21 cellular contexts compared by ENCODE assay signal in the genomic region with DNA sequence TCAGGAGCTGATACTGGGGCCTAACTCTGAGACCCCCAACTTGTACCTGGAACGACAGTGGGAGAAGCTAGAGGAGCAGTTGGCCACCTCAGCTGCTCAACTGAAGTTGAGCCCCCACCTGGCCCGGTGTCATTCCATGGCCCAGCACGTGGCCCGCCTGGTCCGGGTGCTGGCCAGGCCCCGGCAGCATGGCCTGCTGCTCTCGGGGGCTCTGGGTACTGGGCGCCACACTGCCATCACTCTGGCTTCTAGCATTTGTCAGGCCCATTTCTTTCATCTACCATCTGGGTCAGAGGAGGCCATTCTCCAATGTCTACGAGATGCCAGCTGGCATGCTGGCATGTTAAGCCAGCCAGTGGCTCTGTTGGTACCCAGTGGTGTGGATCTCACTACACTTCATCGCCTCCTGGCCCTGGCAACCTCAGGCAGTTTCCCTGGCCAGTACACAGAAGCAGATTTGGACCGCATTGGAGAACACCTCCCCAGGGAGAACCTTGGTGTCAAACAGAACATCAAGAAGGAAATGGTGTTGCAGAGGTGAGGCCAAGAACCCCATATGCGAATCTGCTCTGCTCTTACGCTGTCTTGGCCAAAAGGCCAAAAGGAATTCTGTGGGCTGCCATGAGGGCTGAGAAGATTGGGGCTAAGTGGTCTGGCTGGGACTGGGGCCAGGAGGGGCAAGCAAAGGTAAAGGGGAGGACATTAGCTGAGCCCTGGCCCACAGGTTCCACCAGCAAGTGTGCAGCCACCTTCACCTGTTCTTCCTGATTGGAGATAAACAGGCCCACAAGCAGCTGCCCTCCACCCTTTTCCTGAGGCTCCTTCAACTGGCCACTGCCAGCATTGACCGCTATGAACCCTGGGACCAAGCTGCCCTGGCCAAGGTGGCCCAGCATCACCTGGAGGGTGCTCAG. TPM values are rescaled to one million over a fixed set of nuclear protein-coding genes. Genes with fewer than 3 reads are reported as not detected.
DNase-seq lines count a peak whose midpoint lies in the region; ATAC-seq and TF ChIP-seq lines count a peak whose summit lies in the region.
"Had no signal": no experiment of that assay in that cellular context is flagged by ENCODE, and none has a peak within 500 bp of the region (broad histone marks: within the 10 kb centered on the region; RNA-seq: fewer than 3 reads in every experiment).

No MANE protein-coding gene starts in this region.

- H3K27ac Mint-ChIP-seq in activated CD8-positive, alpha-beta T cell treated with anti-CD3 and anti-CD28 coated beads, Interleukin-2, amount 10 ng/mL, durations not matched to agents 7 days and 5 days: no peak overlapping the region
- no peak overlapping the region for H3K27ac Mint-ChIP-seq in activated CD8-positive, alpha-beta T cell treated with anti-CD3 and anti-CD28 coated beads for 36 hours
- no peak overlapping the region for H3K27ac Mint-ChIP-seq in stimulated activated naive B cell treated with anti-CD40 and anti-IgM and Interleukin-4, amounts not matched to agents 10 μg/mL and 1 μg/mL and 100 μg/mL, for 72 hours

- peak; percentile 13 for DNase-seq in activated CD8-positive, alpha-beta T cell treated with anti-CD3 and anti-CD28 coated beads, Interleukin-2, amount 10 ng/mL, durations not matched to agents 7 days and 5 days
- DNase-seq in activated CD8-positive, alpha-beta T cell treated with anti-CD3 and anti-CD28 coated beads for 36 hours: no peak
- peak; percentile 78 for DNase-seq in esophagus muscularis mucosa (ENCODE audit: extremely low spot score)
- DNase-seq in lung (ENCODE audit: low spot score): peak; percentile 24
- DNase-seq in stimulated activated naive B cell treated with anti-CD40 and anti-IgM and Interleukin-4, amounts not matched to agents 10 μg/mL and 1 μg/mL and 100 μg/mL, for 72 hours: no peak
- no peak for DNase-seq in tibial artery
- DNase-seq: AML-193; DND-41; GDM1; GOT3; KG1; NCI-H1694 treated with DMSO at 0.1 percent for 48 hours; NCI-H510A; NCI-H748 treated with DMSO at 0.1 percent for 48 hours; NK-92 treated with Interleukin-12 subunit alpha and Interleukin-12 subunit beta, amount 100 ng/mL, for 24 hours; SHP77 had no signal

- no peak for TF ChIP-seq EP300 in esophagus muscularis mucosa (IDR thresholded peaks at IDR 0.05)
- TF ChIP-seq EP300 in gastroesophageal sphincter (IDR thresholded peaks at IDR 0.05): no peak

- H3K27ac ChIP-seq in esophagus muscularis mucosa (replicated peaks in 1 of 4): no peak overlapping the region
- H3K27ac ChIP-seq in lung (ENCODE audit: low read depth in 1 of 2, low read length in 1 of 2): no peak overlapping the region
- H3K27ac ChIP-seq in gastroesophageal sphincter: no peak overlapping the region
- H3K27ac ChIP-seq in tibial artery: no peak overlapping the region
- H3K27ac ChIP-seq: 22Rv1, C4-2B, SK-N-MC had no signal

- H3K27me3 ChIP-seq in esophagus muscularis mucosa (no peaks in the 10 kb centered on the region), lung (ENCODE audit: control insufficient read depth, insufficient read depth) (no peaks in the 10 kb centered on the region), gastroesophageal sphincter (no peaks in the 10 kb centered on the region), tibial artery (no peaks in the 10 kb centered on the region)

- CTCF ChIA-PET in activated CD8-positive, alpha-beta T cell treated with anti-CD3 and anti-CD28 coated beads, Interleukin-2, amount 10 ng/mL, durations not matched to agents 7 days and 5 days (lab: Charles Lee): no interaction called here
- CTCF ChIA-PET in activated CD8-positive, alpha-beta T cell treated with anti-CD3 and anti-CD28 coated beads for 36 hours (lab: Charles Lee): no interaction called here

- POLR2A ChIA-PET in activated CD8-positive, alpha-beta T cell treated with anti-CD3 and anti-CD28 coated beads, Interleukin-2, amount 10 ng/mL, durations not matched to agents 7 days and 5 days (lab: Charles Lee): no interaction called here
- POLR2A ChIA-PET in activated CD8-positive, alpha-beta T cell treated with anti-CD3 and anti-CD28 coated beads for 36 hours (lab: Charles Lee): no interaction called here

- H3K27me3 Mint-ChIP-seq in activated CD8-positive, alpha-beta T cell treated with anti-CD3 and anti-CD28 coated beads, Interleukin-2, amount 10 ng/mL, durations not matched to agents 7 days and 5 days (ENCODE audit: low read depth): no peaks in the 10 kb centered on the region
- H3K27me3 Mint-ChIP-seq in activated CD8-positive, alpha-beta T cell treated with anti-CD3 and anti-CD28 coated beads for 36 hours: no peaks in the 10 kb centered on the region
- no peaks in the 10 kb centered on the region for H3K27me3 Mint-ChIP-seq in stimulated activated naive B cell treated with anti-CD40 and anti-IgM and Interleukin-4, amounts not matched to agents 10 μg/mL and 1 μg/mL and 100 μg/mL, for 72 hours

- H3K4me1 Mint-ChIP-seq in activated CD8-positive, alpha-beta T cell treated with anti-CD3 and anti-CD28 coated beads, Interleukin-2, amount 10 ng/mL, durations not matched to agents 7 days and 5 days (ENCODE audit: low read depth): no peaks in the 10 kb centered on the region
- no peaks in the 10 kb centered on the region for H3K4me1 Mint-ChIP-seq in activated CD8-positive, alpha-beta T cell treated with anti-CD3 and anti-CD28 coated beads for 36 hours (ENCODE audit: low read depth)
- H3K4me1 Mint-ChIP-seq in stimulated activated naive B cell treated with anti-CD40 and anti-IgM and Interleukin-4, amounts not matched to agents 10 μg/mL and 1 μg/mL and 100 μg/mL, for 72 hours: peaks cover 2 to 6% of the 10 kb centered on the region in 2 donors

- H3K36me3 ChIP-seq in esophagus muscularis mucosa (peaks cover 0 to 27% (median 4%) of the 10 kb centered on the region in 4 donors), lung (ENCODE audit: control insufficient read depth in 2 of 2, insufficient read depth in 2 of 2, low read length in 2 of 2) (peaks cover 0 to 5% of the 10 kb centered on the region in 2 donors), gastroesophageal sphincter (peaks cover 0 to 38% of the 10 kb centered on the region in 2 donors), tibial artery (peaks cover 0 to 25% (median 7%) of the 10 kb centered on the region in 3 donors)

- ATAC-seq in activated CD8-positive, alpha-beta T cell treated with anti-CD3 and anti-CD28 coated beads, Interleukin-2, amount 10 ng/mL, durations not matched to agents 7 days and 5 days: no peak
- ATAC-seq in activated CD8-positive, alpha-beta T cell treated with anti-CD3 and anti-CD28 coated beads for 36 hours: no peak
- ATAC-seq in lung (ENCODE audit: insufficient read depth, low FRiP score) (no peak), gastroesophageal sphincter (no peak), HG02884 (IDR thresholded peaks at IDR 0.05; ENCODE audit: unreplicated experiment) (no peak)
- no peak for ATAC-seq in stimulated activated naive B cell treated with anti-CD40 and anti-IgM and Interleukin-4, amounts not matched to agents 10 μg/mL and 1 μg/mL and 100 μg/mL, for 72 hours (replicated peaks)

- H3K9me3 ChIP-seq in esophagus muscularis mucosa: no peaks in the 10 kb centered on the region
- no peaks in the 10 kb centered on the region for H3K9me3 ChIP-seq in lung (ENCODE audit: control insufficient read depth in 2 of 2, insufficient read depth in 1 of 2, low read length in 1 of 2)
- no peaks in the 10 kb centered on the region for H3K9me3 ChIP-seq in gastroesophageal sphincter
- H3K9me3 ChIP-seq in tibial artery: no peaks in the 10 kb centered on the region

- no peak for TF ChIP-seq CTCF in activated CD8-positive, alpha-beta T cell treated with anti-CD3 and anti-CD28 coated beads for 36 hours (IDR thresholded peaks at IDR 0.05)
- no peak for TF ChIP-seq CTCF in esophagus muscularis mucosa (IDR thresholded peaks at IDR 0.05)
- no peak for TF ChIP-seq CTCF in lung (IDR thresholded peaks at IDR 0.05; ENCODE audit: control extremely low read depth, extremely low read depth)
- TF ChIP-seq CTCF in gastroesophageal sphincter (IDR thresholded peaks at IDR 0.05): no peak
- TF ChIP-seq CTCF in tibial artery (IDR thresholded peaks at IDR 0.05): no peak

- no peaks in the 10 kb centered on the region for H3K9me3 Mint-ChIP-seq in activated CD8-positive, alpha-beta T cell treated with anti-CD3 and anti-CD28 coated beads, Interleukin-2, amount 10 ng/mL, durations not matched to agents 7 days and 5 days (ENCODE audit: insufficient read depth)
- H3K9me3 Mint-ChIP-seq in activated CD8-positive, alpha-beta T cell treated with anti-CD3 and anti-CD28 coated beads for 36 hours: no peaks in the 10 kb centered on the region
- no peaks in the 10 kb centered on the region for H3K9me3 Mint-ChIP-seq in stimulated activated naive B cell treated with anti-CD40 and anti-IgM and Interleukin-4, amounts not matched to agents 10 μg/mL and 1 μg/mL and 100 μg/mL, for 72 hours

- H3K4me3 Mint-ChIP-seq in activated CD8-positive, alpha-beta T cell treated with anti-CD3 and anti-CD28 coated beads, Interleukin-2, amount 10 ng/mL, durations not matched to agents 7 days and 5 days: no peak overlapping the region
- H3K4me3 Mint-ChIP-seq in activated CD8-positive, alpha-beta T cell treated with anti-CD3 and anti-CD28 coated beads for 36 hours: no peak overlapping the region
- H3K4me3 Mint-ChIP-seq in stimulated activated naive B cell treated with anti-CD40 and anti-IgM and Interleukin-4, amounts not matched to agents 10 μg/mL and 1 μg/mL and 100 μg/mL, for 72 hours: no peak overlapping the region

- TF ChIP-seq POLR2A in esophagus muscularis mucosa (IDR thresholded peaks at IDR 0.05; ENCODE audit: low read depth) (no peak), gastroesophageal sphincter (IDR thresholded peaks at IDR 0.05) (no peak)

- H3K4me3 ChIP-seq in esophagus muscularis mucosa (no peak overlapping the region), lung (no peak overlapping the region), gastroesophageal sphincter (no peak overlapping the region), tibial artery (no peak overlapping the region)
- H3K4me3 ChIP-seq: SK-N-MC had no signal

- H3K4me1 ChIP-seq in esophagus muscularis mucosa (no peaks in the 10 kb centered on the region), lung (ENCODE audit: control insufficient read depth in 2 of 2, insufficient read depth in 2 of 2, low read length in 2 of 2) (no peaks in the 10 kb centered on the region), gastroesophageal sphincter (no peaks in the 10 kb centered on the region), tibial artery (no peaks in the 10 kb centered on the region)

- 95% methylated on average over 7 of the region's 14 CpGs for WGBS in esophagus muscularis mucosa
- 97% methylated on average over 14 of the region's 14 CpGs for WGBS in lung, 2 donors
- 100% methylated on average over 2 to 4 of the region's 14 CpGs for WGBS in gastroesophageal sphincter (ENCODE audit: low coverage in 1 of 2), 2 donors

- no peaks in the 10 kb centered on the region for H3K36me3 Mint-ChIP-seq in activated CD8-positive, alpha-beta T cell treated with anti-CD3 and anti-CD28 coated beads, Interleukin-2, amount 10 ng/mL, durations not matched to agents 7 days and 5 days (ENCODE audit: low read depth)
- peaks cover 1% of the 10 kb centered on the region for H3K36me3 Mint-ChIP-seq in activated CD8-positive, alpha-beta T cell treated with anti-CD3 and anti-CD28 coated beads for 36 hours (ENCODE audit: low read depth)
- H3K36me3 Mint-ChIP-seq in stimulated activated naive B cell treated with anti-CD40 and anti-IgM and Interleukin-4, amounts not matched to agents 10 μg/mL and 1 μg/mL and 100 μg/mL, for 72 hours: peaks cover 22 to 32% of the 10 kb centered on the region in 2 donors

- intact Hi-C loops in activated CD8-positive, alpha-beta T cell treated with anti-CD3 and anti-CD28 coated beads for 36 hours (cut with micrococcal nuclease): no loop called here
- intact Hi-C loops in esophagus muscularis mucosa (cut with DNase I): no loop called here
- intact Hi-C loops in tibial artery (cut with DNase I; ENCODE audit: low total_unique reads): no loop called here

RNA-seq across cellular contexts. Expression of a gene that starts 45.4 kb away (rescaled TPM):
- total RNA-seq in activated CD8-positive, alpha-beta T cell treated with anti-CD3 and anti-CD28 coated beads, Interleukin-2, amount 10 ng/mL, durations not matched to agents 7 days and 5 days: 10 to 100 TPM; 28.6 to 29.8 TPM
- 10 to 100 TPM; 39.6 to 43.1 TPM for total RNA-seq in activated CD8-positive, alpha-beta T cell treated with anti-CD3 and anti-CD28 coated beads for 36 hours
- total RNA-seq in esophagus muscularis mucosa: 10 to 100 TPM; 12.4 to 34.0 (median 27.0) TPM
- 10 to 100 TPM; 15.0 to 19.1 TPM for total RNA-seq in lung
- 10 to 100 TPM; 16.2 to 17.4 TPM for polyA plus RNA-seq in lung
- 10 to 100 TPM; 25.7 to 32.4 (median 28.1) TPM for total RNA-seq in gastroesophageal sphincter

RNA-seq across cellular contexts. Expression of a gene that starts 45.6 kb away (rescaled TPM):
- total RNA-seq in activated CD8-positive, alpha-beta T cell treated with anti-CD3 and anti-CD28 coated beads, Interleukin-2, amount 10 ng/mL, durations not matched to agents 7 days and 5 days: 100 to 1,000 TPM; 195 to 197 TPM
- 10 to 100 TPM; 70.6 to 71.7 TPM for total RNA-seq in activated CD8-positive, alpha-beta T cell treated with anti-CD3 and anti-CD28 coated beads for 36 hours
- 100 to 1,000 TPM; 481 to 652 (median 606) TPM for total RNA-seq in esophagus muscularis mucosa
- 100 to 1,000 TPM; 134 to 147 TPM for total RNA-seq in lung
- 100 to 1,000 TPM in 1 of 2 donors, 10 to 100 TPM in 1; 91.1 to 138 TPM for polyA plus RNA-seq in lung
- 100 to 1,000 TPM; 395 to 658 (median 466) TPM for total RNA-seq in gastroesophageal sphincter

RNA-seq across cellular contexts. Expression of a gene that starts 54.0 kb away (rescaled TPM):
- total RNA-seq in activated CD8-positive, alpha-beta T cell treated with anti-CD3 and anti-CD28 coated beads, Interleukin-2, amount 10 ng/mL, durations not matched to agents 7 days and 5 days: 100 to 1,000 TPM; 140 to 156 TPM
- 100 to 1,000 TPM; 151 to 160 TPM for total RNA-seq in activated CD8-positive, alpha-beta T cell treated with anti-CD3 and anti-CD28 coated beads for 36 hours
- total RNA-seq in esophagus muscularis mucosa (10 to 100 TPM; 24.2 to 51.1 (median 43.4) TPM), lung (100 to 1,000 TPM in 1 of 2 donors, 10 to 100 TPM in 1; 23.9 to 149 TPM), gastroesophageal sphincter (10 to 100 TPM; 21.7 to 41.1 (median 35.4) TPM)
- 100 to 1,000 TPM; 108 to 126 TPM for polyA plus RNA-seq in lung

Comparison
In these comparisons a context has a peak if more than half of its experiments do, and no peak if none do; other contexts are left out.
1. DNase-seq: peak in activated CD8-positive, alpha-beta T cell treated with anti-CD3 and anti-CD28 coated beads, Interleukin-2, amount 10 ng/mL, durations not matched to agents 7 days and 5 days (single experiment), esophagus muscularis mucosa (single experiment) and lung (single experiment); none in activated CD8-positive, alpha-beta T cell treated with anti-CD3 and anti-CD28 coated beads for 36 hours (single experiment), stimulated activated naive B cell treated with anti-CD40 and anti-IgM and Interleukin-4, amounts not matched to agents 10 μg/mL and 1 μg/mL and 100 μg/mL, for 72 hours (single experiment) and tibial artery (0 of 2).